ENCODE assay signal across 12 cellular contexts in the genomic region with DNA sequence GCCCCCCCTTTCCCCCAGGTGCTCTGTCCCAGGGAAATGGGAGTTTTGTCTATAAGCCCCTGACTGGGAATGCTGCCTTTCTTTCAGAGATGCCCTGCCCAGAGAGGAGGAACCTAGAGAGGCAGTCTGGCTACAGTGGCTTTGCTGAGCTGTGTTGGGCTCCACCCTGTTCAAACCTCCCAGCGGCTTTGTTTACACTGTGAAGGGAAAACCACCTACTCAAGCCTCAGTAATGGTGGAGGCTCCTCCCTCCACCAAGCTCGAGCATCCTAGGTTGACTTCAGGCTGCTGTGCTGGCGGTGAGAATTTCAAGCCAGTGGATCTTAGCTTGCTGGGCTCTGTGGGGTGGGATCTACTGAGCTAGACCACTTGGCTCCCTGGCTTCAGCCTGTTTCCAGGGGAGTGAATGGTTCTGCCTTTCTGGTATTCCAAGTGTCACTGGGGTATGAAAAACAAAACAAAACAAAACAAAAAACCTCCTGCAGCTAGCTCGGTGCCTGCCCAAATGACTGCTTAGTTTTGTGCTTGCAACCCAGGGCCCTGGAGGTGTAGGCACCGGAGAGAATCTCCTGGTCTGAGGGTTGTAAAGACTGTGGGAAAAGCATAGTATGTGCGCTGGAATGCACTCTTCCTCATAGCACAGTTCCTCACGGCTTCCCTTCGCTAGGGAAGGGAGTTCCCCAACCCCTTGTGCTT. TPM values are rescaled to one million over a fixed set of nuclear protein-coding genes. Genes with fewer than 3 reads are reported as not detected.
DNase-seq lines count a peak whose midpoint lies in the region; ATAC-seq and TF ChIP-seq lines count a peak whose summit lies in the region.
"Had no signal": no experiment of that assay in that cellular context is flagged by ENCODE, and none has a peak within 500 bp of the region (broad histone marks: within the 10 kb centered on the region; RNA-seq: fewer than 3 reads in every experiment).

No MANE protein-coding gene starts in this region.

- no peak for ATAC-seq in PC-3
- ATAC-seq in left lung, result peak; percentile 78
- no peak for ATAC-seq in aorta (ENCODE audit: low FRiP score)

- H3K4me3 ChIP-seq in PC-3 (ENCODE audit: low read length), result no peak overlapping the region
- no peak overlapping the region for H3K4me3 ChIP-seq in left lung
- no peak overlapping the region for H3K4me3 ChIP-seq in aorta (ENCODE audit: low read length in 2 of 2)
- H3K4me3 ChIP-seq: BLaER1 treated with 17β-estradiol and CSF1 and Interleukin-3, amounts not matched to agents 10 nM and 100 nM; MG63 had no signal

- H3K27me3 ChIP-seq in PC-3 (ENCODE audit: low read length) (no peaks in the 10 kb centered on the region), left lung (no peaks in the 10 kb centered on the region), aorta (ENCODE audit: control insufficient read depth in 1 of 2, insufficient read depth in 2 of 2, low read length in 1 of 2) (no peaks in the 10 kb centered on the region)
- H3K27me3 ChIP-seq: MG63 had no signal

- H3K36me3 ChIP-seq in PC-3 (ENCODE audit: low read depth, low read length), result no peaks in the 10 kb centered on the region
- no peaks in the 10 kb centered on the region for H3K36me3 ChIP-seq in left lung
- H3K36me3 ChIP-seq in aorta (ENCODE audit: control insufficient read depth in 1 of 2, insufficient read depth in 2 of 2, low read length in 1 of 2), result no peaks in the 10 kb centered on the region
- H3K36me3 ChIP-seq: BLaER1 treated with 17β-estradiol and CSF1 and Interleukin-3, amounts not matched to agents 10 nM and 100 nM; MG63 had no signal

- DNase-seq in DMS53 (lab: John Stamatoyannopoulos, UW) (peak; percentile 71), PC-3 (peak; percentile 5), left lung (no peak), LoVo (ENCODE audit: low spot score) (no peak), retina (no peak), aorta (no peak), NOMO-1 treated with DMSO at 0.1 percent for 48 hours (lab: John Stamatoyannopoulos, UW; ENCODE audit: unreplicated experiment) (no peak)
- peak; percentile 6 to 14 for DNase-seq in activated T-helper 1 cell treated with anti-CD3 and anti-CD28 coated beads, Interleukin-2, amount 50 U/mL, for 16 hours (ENCODE audit: low read depth in 1 of 2, low spot score in 1 of 2)
- DNase-seq: MG63, NCI-H446, occipital lobe had no signal

- no TSS peak for BruUV-seq in PC-3 (replicated peaks; lab: Mats Ljungman, UMichigan)

- intact Hi-C loops in PC-3 (cut with micrococcal nuclease), result no loop called here
- intact Hi-C loops in left lung (cut with DNase I), result no loop called here
- intact Hi-C loops in aorta (cut with DNase I), result no loop called here

- no peaks in the 10 kb centered on the region for H4K20me1 ChIP-seq in PC-3 (ENCODE audit: low read length)
- H4K20me1 ChIP-seq: BLaER1 treated with 17β-estradiol and CSF1 and Interleukin-3, amounts not matched to agents 10 nM and 100 nM had no signal

- H3K4me1 ChIP-seq in PC-3 (ENCODE audit: insufficient read depth, low read length) (no peaks in the 10 kb centered on the region), left lung (no peaks in the 10 kb centered on the region), aorta (ENCODE audit: control insufficient read depth in 1 of 2, insufficient read depth in 2 of 2, low read length in 2 of 2) (no peaks in the 10 kb centered on the region)
- H3K4me1 ChIP-seq: BLaER1 treated with 17β-estradiol and CSF1 and Interleukin-3, amounts not matched to agents 10 nM and 100 nM had no signal

- H3K4me2 ChIP-seq in PC-3 (ENCODE audit: low read length), result no peak overlapping the region
- H3K4me2 ChIP-seq: BLaER1 treated with 17β-estradiol and CSF1 and Interleukin-3, amounts not matched to agents 10 nM and 100 nM had no signal

- POLR2A ChIA-PET in PC-3 (lab: Charles Lee; ENCODE audit: unreplicated experiment), result no interaction called here

- no peak overlapping the region for H2AFZ ChIP-seq in PC-3 (ENCODE audit: low read length)

- H3K27ac ChIP-seq in PC-3 (ENCODE audit: low read length) (no peak overlapping the region), left lung (no peak overlapping the region), aorta (ENCODE audit: low read depth in 1 of 2, low read length in 2 of 2) (no peak overlapping the region)
- H3K27ac ChIP-seq: BLaER1 treated with 17β-estradiol and CSF1 and Interleukin-3, amounts not matched to agents 10 nM and 100 nM had no signal

- CTCF ChIA-PET in PC-3 (lab: Charles Lee), result no interaction called here

- no peaks in the 10 kb centered on the region for H3F3A ChIP-seq in PC-3 (ENCODE audit: low read length, unreplicated experiment)

- H3K9ac ChIP-seq in PC-3 (ENCODE audit: low read length), result no peak overlapping the region
- H3K9ac ChIP-seq: BLaER1 treated with 17β-estradiol and CSF1 and Interleukin-3, amounts not matched to agents 10 nM and 100 nM had no signal

- no peaks in the 10 kb centered on the region for H3K9me3 ChIP-seq in PC-3 (ENCODE audit: low read length)
- H3K9me3 ChIP-seq in left lung, result no peaks in the 10 kb centered on the region
- no peaks in the 10 kb centered on the region for H3K9me3 ChIP-seq in aorta (ENCODE audit: control insufficient read depth, low read length)
- H3K9me3 ChIP-seq: BLaER1 treated with 17β-estradiol and CSF1 and Interleukin-3, amounts not matched to agents 10 nM and 100 nM; MG63 had no signal

- H3K9me2 ChIP-seq in PC-3 (replicated peaks; ENCODE audit: low read length), result no peaks in the 10 kb centered on the region

- WGBS in aorta, 2 donors, result 53 to 54% methylated on average over 8 of the region's 8 CpGs

- TF ChIP-seq CTCF in PC-3 (conservative IDR thresholded peaks at IDR 0.05; ENCODE audit: low read depth, low read length), result no peak
- no peak for TF ChIP-seq CTCF in left lung (IDR thresholded peaks at IDR 0.05)

- no peaks in the 10 kb centered on the region for H3K79me2 ChIP-seq in PC-3 (ENCODE audit: low read length)

RNA-seq across cellular contexts. Expression of a gene that starts 41.7 kb away (rescaled TPM):
- total RNA-seq in PC-3 (2014; rRNA removed), result not detected in 2 replicates
- 10 to 100 TPM; 33.6 to 37.3 TPM for total RNA-seq in left lung
- total RNA-seq in aorta, result 100 to 1,000 TPM in 1 of 2 donors, 10 to 100 TPM in 1; 40.7 to 153 TPM
- 1 to 10 TPM; 1.6 to 2.8 TPM for polyA plus RNA-seq in aorta

Comparison
In these comparisons a context has a peak if more than half of its experiments do, and no peak if none do; other contexts are left out.
1. DNase-seq: peak in DMS53 (single experiment), PC-3 (single experiment) and activated T-helper 1 cell treated with anti-CD3 and anti-CD28 coated beads, Interleukin-2, amount 50 U/mL, for 16 hours (2 of 2); none in left lung (0 of 2), LoVo (single experiment), retina (single experiment), aorta (0 of 2) and NOMO-1 treated with DMSO at 0.1 percent for 48 hours (single experiment).
2. RNA of a gene that starts 41.7 kb away (total RNA-seq): 40.7 to 153 TPM in aorta and 33.6 to 37.3 TPM in left lung; not detected in PC-3; every median in the first group is over 10 times any median in the second.